In the genomic region with DNA sequence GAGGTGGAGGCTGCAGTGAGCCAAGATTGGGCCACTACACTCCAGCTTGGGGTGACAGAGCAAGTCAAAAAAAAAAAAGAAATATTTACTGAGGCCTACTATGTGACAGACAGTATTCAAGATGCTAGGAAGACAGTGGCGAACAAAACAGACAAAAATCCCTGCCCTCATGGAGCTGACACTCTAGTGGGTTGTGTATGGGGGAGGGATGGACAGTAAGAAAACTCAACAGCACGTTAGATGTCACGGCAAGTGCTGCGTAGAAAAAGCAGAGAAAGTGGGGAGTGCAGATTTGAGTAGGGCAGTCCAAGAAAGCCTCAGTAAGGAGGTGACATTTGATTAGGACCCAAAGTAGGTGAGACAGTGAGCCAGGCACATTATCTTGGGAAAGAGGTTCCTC, we compare ENCODE assay signal across 19 cellular contexts. TPM values are rescaled to one million over a fixed set of nuclear protein-coding genes. Genes with fewer than 3 reads are reported as not detected.
DNase-seq lines count a peak whose midpoint lies in the region; ATAC-seq and TF ChIP-seq lines count a peak whose summit lies in the region.
"Had no signal": no experiment of that assay in that cellular context is flagged by ENCODE, and none has a peak within 500 bp of the region (broad histone marks: within the 10 kb centered on the region; RNA-seq: fewer than 3 reads in every experiment).

No MANE protein-coding gene starts in this region.

- H3K36me3 ChIP-seq in Loucy (ENCODE audit: insufficient read depth, low read length): peaks cover 36% of the 10 kb centered on the region; the same call in 1 of the 2 replicates
- H3K36me3 ChIP-seq in ascending aorta: peaks cover 7 to 27% of the 10 kb centered on the region in 2 donors

- H3K4me3 Mint-ChIP-seq in T-helper 2 cell treated with Interferon-gamma antibody and Interleukin-4, amounts not matched to agents 5 μg/mL and 100 μg/mL, for 36 hours: peak overlapping the region; percentile 90
- H3K4me3 Mint-ChIP-seq in stimulated activated effector memory CD8-positive, alpha-beta T cell treated with anti-CD3 and anti-CD28 coated beads, Interleukin-12 subunit alpha, Interleukin-12 subunit beta, amount 100 ng/mL, for 72 hours: peak overlapping the region; percentile 89

- peaks cover 10% of the 10 kb centered on the region for H3F3A ChIP-seq in Loucy (ENCODE audit: low read depth)

- DNase-seq in T-helper 2 cell treated with Interferon-gamma antibody and Interleukin-4, amounts not matched to agents 5 μg/mL and 100 μg/mL, for 36 hours (ENCODE audit: low spot score): no peak
- DNase-seq in T-helper 2 cell: no peak
- no peak for DNase-seq in ascending aorta (ENCODE audit: low spot score in 2 of 2)
- DNase-seq in stimulated activated effector memory CD8-positive, alpha-beta T cell treated with anti-CD3 and anti-CD28 coated beads, Interleukin-12 subunit alpha, Interleukin-12 subunit beta, amount 100 ng/mL, for 72 hours (ENCODE audit: low spot score in 2 of 2): no peak
- no peak for DNase-seq in left lobe of liver (ENCODE audit: low spot score)
- DNase-seq in NCI-H1436 (lab: John Stamatoyannopoulos, UW): no peak
- no peak for DNase-seq in DMS153 (lab: John Stamatoyannopoulos, UW)
- DNase-seq: 8988T; activated CD4-positive, alpha-beta T cell treated with anti-CD3 and anti-CD28 coated beads, Interleukin-2, amount 50 U/mL, for 4 hours; effector CD4-positive, alpha-beta T cell; kidney glomerular epithelial cell; NCI-H187; NCI-H446; SIG-M5; thyroid gland had no signal

- peak overlapping the region; percentile 94 for H3K27ac ChIP-seq in ascending aorta
- H3K27ac ChIP-seq: C4-2B, cardiac muscle cell, hepatocyte had no signal

- no peak for ATAC-seq in stimulated activated effector memory CD8-positive, alpha-beta T cell treated with anti-CD3 and anti-CD28 coated beads, Interleukin-12 subunit alpha, Interleukin-12 subunit beta, amount 100 ng/mL, for 72 hours
- ATAC-seq in left lobe of liver: no peak

- H3K27me3 ChIP-seq in Loucy (ENCODE audit: insufficient read depth, low read length, poor library complexity, severe bottlenecking): no peaks in the 10 kb centered on the region
- no peaks in the 10 kb centered on the region for H3K27me3 ChIP-seq in ascending aorta
- H3K27me3 ChIP-seq: cardiac muscle cell, hepatocyte, thyroid gland had no signal

- H3K9ac ChIP-seq in Loucy (ENCODE audit: low read depth, low read length, poor library complexity, severe bottlenecking): peak overlapping the region; percentile 81

- intact Hi-C loops in ascending aorta (cut with DNase I): no loop called here

- H3K9me3 ChIP-seq in Loucy (ENCODE audit: insufficient read depth, low read depth, low read length) (no peaks in the 10 kb centered on the region), ascending aorta (no peaks in the 10 kb centered on the region)
- H3K9me3 ChIP-seq: thyroid gland had no signal

- no peak for TF ChIP-seq CTCF in Loucy (conservative IDR thresholded peaks at IDR 0.05; ENCODE audit: low read length)
- no peak for TF ChIP-seq CTCF in ascending aorta (IDR thresholded peaks at IDR 0.05)

- H3K27ac Mint-ChIP-seq in T-helper 2 cell treated with Interferon-gamma antibody and Interleukin-4, amounts not matched to agents 5 μg/mL and 100 μg/mL, for 36 hours: peak overlapping the region; percentile 97
- H3K27ac Mint-ChIP-seq in stimulated activated effector memory CD8-positive, alpha-beta T cell treated with anti-CD3 and anti-CD28 coated beads, Interleukin-12 subunit alpha, Interleukin-12 subunit beta, amount 100 ng/mL, for 72 hours: peak overlapping the region; percentile 99

- peak overlapping the region; percentile 96 for H3K4me2 ChIP-seq in Loucy (ENCODE audit: low read depth, low read length, poor library complexity, severe bottlenecking)
- H3K4me2 ChIP-seq: hepatocyte had no signal

- no peaks in the 10 kb centered on the region for H4K20me1 ChIP-seq in Loucy (ENCODE audit: insufficient read depth, low read length, poor library complexity, severe bottlenecking)

- H3K36me3 Mint-ChIP-seq in T-helper 2 cell treated with Interferon-gamma antibody and Interleukin-4, amounts not matched to agents 5 μg/mL and 100 μg/mL, for 36 hours (ENCODE audit: low read depth): peaks cover 64% of the 10 kb centered on the region
- H3K36me3 Mint-ChIP-seq in stimulated activated effector memory CD8-positive, alpha-beta T cell treated with anti-CD3 and anti-CD28 coated beads, Interleukin-12 subunit alpha, Interleukin-12 subunit beta, amount 100 ng/mL, for 72 hours: peaks cover 24% of the 10 kb centered on the region

- H3K9me2 ChIP-seq in Loucy (replicated peaks; ENCODE audit: low read depth, low read length): no peaks in the 10 kb centered on the region

- no peaks in the 10 kb centered on the region for H3K9me3 Mint-ChIP-seq in T-helper 2 cell treated with Interferon-gamma antibody and Interleukin-4, amounts not matched to agents 5 μg/mL and 100 μg/mL, for 36 hours
- no peaks in the 10 kb centered on the region for H3K9me3 Mint-ChIP-seq in stimulated activated effector memory CD8-positive, alpha-beta T cell treated with anti-CD3 and anti-CD28 coated beads, Interleukin-12 subunit alpha, Interleukin-12 subunit beta, amount 100 ng/mL, for 72 hours

- no peak overlapping the region for H3K4me3 ChIP-seq in Loucy (ENCODE audit: low read length, poor library complexity, severe bottlenecking)
- no peak overlapping the region for H3K4me3 ChIP-seq in ascending aorta
- H3K4me3 ChIP-seq: cardiac muscle cell, hepatocyte, thyroid gland had no signal

- H3K4me1 ChIP-seq in Loucy (ENCODE audit: insufficient read depth, low read length, poor library complexity, severe bottlenecking) (peaks cover 77% of the 10 kb centered on the region), ascending aorta (peaks cover 36 to 76% of the 10 kb centered on the region in 2 donors)

- H3K4me1 Mint-ChIP-seq in T-helper 2 cell treated with Interferon-gamma antibody and Interleukin-4, amounts not matched to agents 5 μg/mL and 100 μg/mL, for 36 hours (ENCODE audit: low read depth): peaks cover 72% of the 10 kb centered on the region
- peaks cover 63% of the 10 kb centered on the region for H3K4me1 Mint-ChIP-seq in stimulated activated effector memory CD8-positive, alpha-beta T cell treated with anti-CD3 and anti-CD28 coated beads, Interleukin-12 subunit alpha, Interleukin-12 subunit beta, amount 100 ng/mL, for 72 hours

- peaks cover 93% of the 10 kb centered on the region for H3K79me2 ChIP-seq in Loucy (ENCODE audit: insufficient read depth, low read length)

- no peaks in the 10 kb centered on the region for H3K27me3 Mint-ChIP-seq in T-helper 2 cell treated with Interferon-gamma antibody and Interleukin-4, amounts not matched to agents 5 μg/mL and 100 μg/mL, for 36 hours (ENCODE audit: low read depth)

- H2AFZ ChIP-seq in Loucy (ENCODE audit: low read length): no peak overlapping the region
- H2AFZ ChIP-seq: hepatocyte had no signal

RNA-seq across cellular contexts. Expression of a gene that starts 10.1 kb away (rescaled TPM):
- total RNA-seq in ascending aorta (60.3 TPM), left lobe of liver (11.1 TPM)

RNA-seq across cellular contexts. Expression of a gene that starts 46.7 kb away (rescaled TPM):
- total RNA-seq in ascending aorta (1.5 TPM), left lobe of liver (0.50 TPM)

RNA-seq across cellular contexts. Expression of a gene that starts 52.8 kb away (rescaled TPM):
- total RNA-seq in ascending aorta (130 TPM), left lobe of liver (11.5 TPM)

Comparison
In these comparisons a context has a peak if more than half of its experiments do, and no peak if none do; other contexts are left out.
1. RNA of a gene that starts 52.8 kb away (total RNA-seq): 130 TPM in ascending aorta (single experiment); 11.5 TPM in left lobe of liver (single experiment); every median in the first group is over 10 times any median in the second.